Comparison of ENCODE assay signal across 16 cellular contexts in genomic region chr7:41637051-41637450, GRCh38.
DNase-seq lines count a peak whose midpoint lies in the region; ATAC-seq and TF ChIP-seq lines count a peak whose summit lies in the region.
"Had no signal": no experiment of that assay in that cellular context is flagged by ENCODE, and none has a peak within 500 bp of the region (broad histone marks: within the 10 kb centered on the region; RNA-seq: fewer than 3 reads in every experiment).

No MANE protein-coding gene starts in this region.

- H4K20me1 ChIP-seq in mammary epithelial cell (ENCODE audit: insufficient read depth, low read length) = no peaks in the 10 kb centered on the region

- no peak overlapping the region for H3K9ac ChIP-seq in mammary epithelial cell (ENCODE audit: insufficient read depth, low read length)

- H3K36me3 ChIP-seq in mammary epithelial cell (ENCODE audit: insufficient read depth, low read length) (no peaks in the 10 kb centered on the region), breast epithelium (no peaks in the 10 kb centered on the region), RWPE2 (ENCODE audit: low read depth) (no peaks in the 10 kb centered on the region)

- BruUV-seq in mammary epithelial cell (replicated peaks; lab: Mats Ljungman, UMichigan) = no TSS peak

- ATAC-seq in RWPE2 (ENCODE audit: low read depth) = peak; percentile 76
- ATAC-seq: CD8-positive, alpha-beta T cell had no signal

- H3K27ac ChIP-seq in mammary epithelial cell (ENCODE audit: insufficient read depth, low read depth, low read length) (no peak overlapping the region), breast epithelium (no peak overlapping the region), RWPE2 (ENCODE audit: poor library complexity, severe bottlenecking) (no peak overlapping the region)
- H3K27ac ChIP-seq: 22Rv1 had no signal

- no peak overlapping the region for H2AFZ ChIP-seq in mammary epithelial cell (ENCODE audit: low read depth, low read length)

- H3K4me3 ChIP-seq in mammary epithelial cell (replicated peaks in 1 of 3; ENCODE audit: insufficient read depth in 1 of 3, low read depth in 2 of 3, low read length in 3 of 3) (no peak overlapping the region), breast epithelium (no peak overlapping the region), RWPE2 (ENCODE audit: severe bottlenecking) (no peak overlapping the region), fibroblast of mammary gland (ENCODE audit: control insufficient read depth, low read depth, low read length) (no peak overlapping the region)

- TF ChIP-seq POLR2A in breast epithelium (IDR thresholded peaks at IDR 0.05) = no peak

- TF ChIP-seq CTCF in mammary epithelial cell (conservative IDR thresholded peaks at IDR 0.05 in 1 of 2, IDR thresholded peaks at IDR 0.05 in 1 of 2; ENCODE audit: extremely low read depth in 1 of 2, insufficient read depth in 1 of 2, low read depth in 1 of 2, low read length in 2 of 2) (no peak), breast epithelium (IDR thresholded peaks at IDR 0.05) (no peak), RWPE2 (IDR thresholded peaks at IDR 0.05; ENCODE audit: poor library complexity, severe bottlenecking) (no peak), fibroblast of mammary gland (conservative IDR thresholded peaks at IDR 0.05; ENCODE audit: control insufficient read depth, insufficient read depth, low read depth, low read length) (no peak)

- H3K79me2 ChIP-seq in mammary epithelial cell (ENCODE audit: insufficient read depth, low read length) = no peaks in the 10 kb centered on the region

- dilution Hi-C loops in mammary epithelial cell (cut with HindIII; ENCODE audit: low sequenced_read_pairs) = no loop called here

- in situ Hi-C loops in mammary epithelial cell (cut with MboI; ENCODE audit: low sequenced_read_pairs in 2 of 2) = no loop called here

- peak; percentile 7 for DNase-seq in mammary epithelial cell
- no peak for DNase-seq in breast epithelium (ENCODE audit: low spot score in 2 of 2)
- no peak for DNase-seq in RWPE2 (ENCODE audit: low spot score)
- peak; percentile 49 for DNase-seq in fibroblast of mammary gland (ENCODE audit: low read depth)
- no peak for DNase-seq in activated T-cell treated with anti-CD3 and anti-CD28 coated beads, Interleukin-2, amount 50 U/mL, for 48 hours
- DNase-seq in NCI-H2171 treated with DMSO at 0.1 percent for 48 hours (lab: John Stamatoyannopoulos, UW) = no peak
- no peak for DNase-seq in iPS-NIHi11 (ENCODE audit: low spot score)
- DNase-seq in hippocampal formation (lab: John Stamatoyannopoulos, UW) = no peak
- DNase-seq: CD8-positive, alpha-beta T cell; DMS79 treated with DMSO at 0.1 percent for 48 hours; H7; NCI-H1048; NCI-H2107; NCI-H69; SHP77 treated with DMSO at 0.1 percent for 48 hours had no signal

- H3K4me1 ChIP-seq in mammary epithelial cell (ENCODE audit: insufficient read depth, low read length) (no peaks in the 10 kb centered on the region), breast epithelium (no peaks in the 10 kb centered on the region), RWPE2 (ENCODE audit: insufficient read depth, poor library complexity, severe bottlenecking) (no peaks in the 10 kb centered on the region)

- H3K9me3 ChIP-seq in mammary epithelial cell (replicated peaks; ENCODE audit: insufficient read depth, low read length) (no peaks in the 10 kb centered on the region), breast epithelium (no peaks in the 10 kb centered on the region), RWPE2 (ENCODE audit: severe bottlenecking) (no peaks in the 10 kb centered on the region)

- H3K27me3 ChIP-seq in mammary epithelial cell (ENCODE audit: insufficient read depth, low read length) (no peaks in the 10 kb centered on the region), breast epithelium (no peaks in the 10 kb centered on the region), RWPE2 (ENCODE audit: insufficient read depth, poor library complexity, severe bottlenecking) (no peaks in the 10 kb centered on the region)

- intact Hi-C loops in mammary epithelial cell (cut with micrococcal nuclease) (no loop called here), breast epithelium (cut with DNase I; ENCODE audit: low total_unique reads) (no loop called here)

- CTCF ChIA-PET in mammary epithelial cell (lab: Charles Lee; ENCODE audit: low non-redundant PET) = no interaction called here

- no peak overlapping the region for H3K4me2 ChIP-seq in mammary epithelial cell (ENCODE audit: insufficient read depth, low read depth, low read length)

Comparison
In these comparisons a context has a peak if more than half of its experiments do, and no peak if none do; other contexts are left out.
1. DNase-seq: peak in mammary epithelial cell (single experiment) and fibroblast of mammary gland (single experiment); none in breast epithelium (0 of 2), RWPE2 (single experiment), activated T-cell treated with anti-CD3 and anti-CD28 coated beads, Interleukin-2, amount 50 U/mL, for 48 hours (0 of 2), NCI-H2171 treated with DMSO at 0.1 percent for 48 hours (single experiment), iPS-NIHi11 (single experiment) and hippocampal formation (0 of 2).